In genomic region chr2:31415421-31415820, GRCh38 we compare ENCODE assay signal across 25 cellular contexts. TPM values are rescaled to one million over a fixed set of nuclear protein-coding genes. Genes with fewer than 3 reads are reported as not detected.
DNase-seq lines count a peak whose midpoint lies in the region; ATAC-seq and TF ChIP-seq lines count a peak whose summit lies in the region.
"Had no signal": no experiment of that assay in that cellular context is flagged by ENCODE, and none has a peak within 500 bp of the region (broad histone marks: within the 10 kb centered on the region; RNA-seq: fewer than 3 reads in every experiment).

No MANE protein-coding gene starts in this region.

- H3K27ac Mint-ChIP-seq in CD4-positive, alpha-beta memory T cell, result peak overlapping the region in 2 of 7 donors; percentile 38 to 83
- no peak overlapping the region for H3K27ac Mint-ChIP-seq in activated CD8-positive, alpha-beta T cell treated with anti-CD3 and anti-CD28 coated beads for 36 hours
- H3K27ac Mint-ChIP-seq: activated CD4-positive, alpha-beta T cell treated with anti-CD3 and anti-CD28 coated beads, Interleukin-2, amount 10 ng/mL, durations not matched to agents 24 days and 14 days; activated naive CD8-positive, alpha-beta T cell treated with anti-CD3 and anti-CD28 coated beads, Interleukin-2, amount 50 U/mL, for 24 hours; nephron progenitor cell; stimulated activated naive CD8-positive, alpha-beta T cell treated with anti-CD3 and anti-CD28 coated beads, Interleukin-15, Interleukin-2, amounts not matched to agents 100 ng/mL and 50 ng/mL, for 24 hours had no signal

- no peak for TF ChIP-seq EP300 in esophagus muscularis mucosa (IDR thresholded peaks at IDR 0.05)

- peaks cover 6 to 8% of the 10 kb centered on the region in 2 donors for H3K36me3 Mint-ChIP-seq in CD4-positive, alpha-beta memory T cell
- H3K36me3 Mint-ChIP-seq in activated CD8-positive, alpha-beta T cell treated with anti-CD3 and anti-CD28 coated beads for 36 hours (ENCODE audit: low read depth), result no peaks in the 10 kb centered on the region
- H3K36me3 Mint-ChIP-seq: brain had no signal

- H3K9ac ChIP-seq in MM.1S (ENCODE audit: low read length), result no peak overlapping the region

- 65% methylated on average over 2 of the region's 2 CpGs for WGBS in esophagus muscularis mucosa

- ATAC-seq in left colon, result no peak
- ATAC-seq in activated CD8-positive, alpha-beta T cell treated with anti-CD3 and anti-CD28 coated beads for 36 hours, result no peak
- ATAC-seq: gastroesophageal sphincter had no signal

- H3K4me3 ChIP-seq in CD4-positive, alpha-beta memory T cell (ENCODE audit: low read length in 2 of 2), result no peak overlapping the region
- H3K4me3 ChIP-seq in MM.1S (ENCODE audit: low read length) (no peak overlapping the region), esophagus muscularis mucosa (no peak overlapping the region), osteoblast (ENCODE audit: insufficient read depth, low read length) (no peak overlapping the region)
- H3K4me3 ChIP-seq: gastroesophageal sphincter, left ventricle myocardium inferior, tibial nerve had no signal

- H3K27ac ChIP-seq in CD4-positive, alpha-beta memory T cell (ENCODE audit: low read depth, low read length), result no peak overlapping the region
- H3K27ac ChIP-seq in MM.1S (ENCODE audit: low read length), result no peak overlapping the region
- H3K27ac ChIP-seq in esophagus muscularis mucosa (replicated peaks in 1 of 4), result no peak overlapping the region
- peak overlapping the region; percentile 7 for H3K27ac ChIP-seq in osteoblast (ENCODE audit: low read depth, low read length)
- H3K27ac ChIP-seq: gastroesophageal sphincter, left ventricle myocardium inferior, tibial nerve had no signal

- TF ChIP-seq POLR2A in esophagus muscularis mucosa (IDR thresholded peaks at IDR 0.05; ENCODE audit: low read depth) (no peak), erythroblast (IDR thresholded peaks at IDR 0.05; ENCODE audit: low read length) (no peak)

- no peaks in the 10 kb centered on the region for H3K79me2 ChIP-seq in MM.1S (ENCODE audit: low read length)
- H3K79me2 ChIP-seq in osteoblast (ENCODE audit: insufficient read depth, low read length), result no peaks in the 10 kb centered on the region

- no peaks in the 10 kb centered on the region for H3F3A ChIP-seq in MM.1S (ENCODE audit: insufficient read depth, low read length)

- peaks cover 0 to 31% (median 18%) of the 10 kb centered on the region in 8 donors for H3K9me3 Mint-ChIP-seq in CD4-positive, alpha-beta memory T cell
- H3K9me3 Mint-ChIP-seq in activated CD8-positive, alpha-beta T cell treated with anti-CD3 and anti-CD28 coated beads for 36 hours, result peaks cover 10% of the 10 kb centered on the region

- POLR2A ChIA-PET in CD4-positive, alpha-beta memory T cell (lab: Charles Lee; ENCODE audit: partially characterized antibody), result no interaction called here
- POLR2A ChIA-PET in activated CD8-positive, alpha-beta T cell treated with anti-CD3 and anti-CD28 coated beads for 36 hours (lab: Charles Lee), result no interaction called here

- no peaks in the 10 kb centered on the region for H3K27me3 ChIP-seq in CD4-positive, alpha-beta memory T cell (ENCODE audit: insufficient read depth, low read length)
- no peaks in the 10 kb centered on the region for H3K27me3 ChIP-seq in MM.1S (replicated peaks; ENCODE audit: insufficient read depth, low read length)
- no peaks in the 10 kb centered on the region for H3K27me3 ChIP-seq in esophagus muscularis mucosa
- no peaks in the 10 kb centered on the region for H3K27me3 ChIP-seq in osteoblast (ENCODE audit: insufficient read depth, low read length)
- H3K27me3 ChIP-seq: tibial nerve had no signal

- H3K4me2 ChIP-seq in MM.1S (ENCODE audit: low read depth, low read length) (no peak overlapping the region), osteoblast (ENCODE audit: insufficient read depth, low read length) (peak overlapping the region; percentile 84)

- CTCF ChIA-PET in CD4-positive, alpha-beta memory T cell (lab: Charles Lee; ENCODE audit: partially characterized antibody), result interaction anchor here (1.4 kb wide), 1 partner anchor 109 kb away, joined by 4 read pairs; no protein-coding TSS in a partner anchor
- CTCF ChIA-PET in activated CD8-positive, alpha-beta T cell treated with anti-CD3 and anti-CD28 coated beads for 36 hours (lab: Charles Lee), result interaction anchor here (1.3 kb wide), 1 partner anchor 108 kb away, joined by 4 read pairs; no protein-coding TSS in a partner anchor

- H4K20me1 ChIP-seq in MM.1S (ENCODE audit: insufficient read depth, low read length), result no peaks in the 10 kb centered on the region
- no peaks in the 10 kb centered on the region for H4K20me1 ChIP-seq in osteoblast (ENCODE audit: insufficient read depth, low read length)

- no peak for DNase-seq in CD4-positive, alpha-beta memory T cell
- DNase-seq in MM.1S (no peak), esophagus muscularis mucosa (ENCODE audit: extremely low spot score) (peak; percentile 62), osteoblast (ENCODE audit: insufficient read length, low spot score, missing footprints) (no peak), left colon (no peak), DMS79 treated with DMSO at 0.1 percent for 48 hours (lab: John Stamatoyannopoulos, UW) (no peak), erythroblast (lab: John Stamatoyannopoulos, UW) (no peak)
- no peak for DNase-seq in activated CD8-positive, alpha-beta T cell treated with anti-CD3 and anti-CD28 coated beads for 36 hours
- DNase-seq: activated CD4-positive, alpha-beta T cell treated with anti-CD3 and anti-CD28 coated beads, Interleukin-2, amount 10 ng/mL, durations not matched to agents 24 days and 14 days; activated CD8-positive, alpha-beta memory T cell treated with anti-CD3 and anti-CD28 coated beads, Interleukin-2, amount 50 U/mL, for 48 hours; activated effector memory CD4-positive, alpha-beta T cell treated with anti-CD3 and anti-CD28 coated beads, Interleukin-2, amount 50 U/mL, for 16 hours; activated naive CD8-positive, alpha-beta T cell treated with anti-CD3 and anti-CD28 coated beads, Interleukin-2, amount 50 U/mL, for 24 hours; AML-193; left ventricle myocardium inferior; NCI-H1417 treated with DMSO at 0.1 percent for 48 hours; NCI-H2107; NCI-H526 treated with DMSO at 0.1 percent for 48 hours; nephron progenitor cell; Right ventricle myocardium superior; stimulated activated CD4-positive, alpha-beta T cell treated with anti-CD3 and anti-CD28 coated beads, Interleukin-4, amount 100 ng/mL, for 1 hour had no signal

- no peaks in the 10 kb centered on the region for H3K36me3 ChIP-seq in CD4-positive, alpha-beta memory T cell (ENCODE audit: insufficient read depth, low read length)
- H3K36me3 ChIP-seq in MM.1S (replicated peaks; ENCODE audit: insufficient read depth, low read length), result no peaks in the 10 kb centered on the region
- no peaks in the 10 kb centered on the region for H3K36me3 ChIP-seq in esophagus muscularis mucosa
- no peaks in the 10 kb centered on the region for H3K36me3 ChIP-seq in osteoblast (ENCODE audit: insufficient read depth, low read length)
- H3K36me3 ChIP-seq: gastroesophageal sphincter, left ventricle myocardium inferior, tibial nerve had no signal

- intact Hi-C loops in CD4-positive, alpha-beta memory T cell (cut with micrococcal nuclease), result no loop called here
- intact Hi-C loops in esophagus muscularis mucosa (cut with DNase I), result no loop called here
- intact Hi-C loops in left colon (cut with DNase I, micrococcal nuclease), result no loop called here
- intact Hi-C loops in activated CD8-positive, alpha-beta T cell treated with anti-CD3 and anti-CD28 coated beads for 36 hours (cut with micrococcal nuclease), result no loop called here

- TF ChIP-seq CTCF in MM.1S (IDR thresholded peaks at IDR 0.05; ENCODE audit: low read length) (no peak), esophagus muscularis mucosa (IDR thresholded peaks at IDR 0.05) (no peak), osteoblast (IDR thresholded peaks at IDR 0.05; ENCODE audit: extremely low read depth, low read depth, low read length) (no peak)
- TF ChIP-seq CTCF in activated CD8-positive, alpha-beta T cell treated with anti-CD3 and anti-CD28 coated beads for 36 hours (IDR thresholded peaks at IDR 0.05), result no peak

- H2AFZ ChIP-seq in MM.1S (ENCODE audit: low read length) (0 out of 2 replicates have a peak overlapping the region, but pooled peaks have one; percentile 55), osteoblast (ENCODE audit: low read length) (peak overlapping the region; percentile 87)

- peaks cover 9 to 29% (median 21%) of the 10 kb centered on the region in 4 donors for H3K4me1 Mint-ChIP-seq in CD4-positive, alpha-beta memory T cell
- H3K4me1 Mint-ChIP-seq in activated CD8-positive, alpha-beta T cell treated with anti-CD3 and anti-CD28 coated beads for 36 hours (ENCODE audit: low read depth), result peaks cover 8% of the 10 kb centered on the region
- H3K4me1 Mint-ChIP-seq: brain, nephron progenitor cell had no signal

- H3K27me3 Mint-ChIP-seq in CD4-positive, alpha-beta memory T cell, result peaks cover 0 to 1% of the 10 kb centered on the region in 2 donors
- peaks cover 4% of the 10 kb centered on the region for H3K27me3 Mint-ChIP-seq in activated CD8-positive, alpha-beta T cell treated with anti-CD3 and anti-CD28 coated beads for 36 hours
- H3K27me3 Mint-ChIP-seq: progenitor cell of endocrine pancreas had no signal

- H3K4me1 ChIP-seq in CD4-positive, alpha-beta memory T cell (ENCODE audit: insufficient read depth, low read length), result peaks cover 10% of the 10 kb centered on the region
- peaks cover 11% of the 10 kb centered on the region for H3K4me1 ChIP-seq in MM.1S (ENCODE audit: low read length)
- H3K4me1 ChIP-seq in esophagus muscularis mucosa, result no peaks in the 10 kb centered on the region
- H3K4me1 ChIP-seq in osteoblast (ENCODE audit: insufficient read depth, low read length), result peaks cover 14% of the 10 kb centered on the region
- H3K4me1 ChIP-seq: gastroesophageal sphincter, tibial nerve had no signal

- peaks cover 0 to 9% of the 10 kb centered on the region in 2 donors for H3K9me3 ChIP-seq in CD4-positive, alpha-beta memory T cell (ENCODE audit: control insufficient read depth in 1 of 2, low read length in 2 of 2)
- no peaks in the 10 kb centered on the region for H3K9me3 ChIP-seq in MM.1S (replicated peaks; ENCODE audit: insufficient read depth, low read length)
- peaks cover 0 to 25% (median 17%) of the 10 kb centered on the region in 4 donors for H3K9me3 ChIP-seq in esophagus muscularis mucosa
- H3K9me3 ChIP-seq in osteoblast (ENCODE audit: low read depth, low read length), result no peaks in the 10 kb centered on the region

- H3K4me3 Mint-ChIP-seq in CD4-positive, alpha-beta memory T cell, result peak overlapping the region in 5 of 8 donors; percentile 7 to 81 (median 60)
- H3K4me3 Mint-ChIP-seq in activated CD8-positive, alpha-beta T cell treated with anti-CD3 and anti-CD28 coated beads for 36 hours, result no peak overlapping the region
- H3K4me3 Mint-ChIP-seq: activated naive CD8-positive, alpha-beta T cell treated with anti-CD3 and anti-CD28 coated beads, Interleukin-2, amount 50 U/mL, for 24 hours; nephron progenitor cell; stimulated activated naive CD8-positive, alpha-beta T cell treated with anti-CD3 and anti-CD28 coated beads, Interleukin-15, Interleukin-2, amounts not matched to agents 100 ng/mL and 50 ng/mL, for 24 hours had no signal

- H3K9me2 ChIP-seq in MM.1S (replicated peaks; ENCODE audit: insufficient read depth, low read length), result no peaks in the 10 kb centered on the region

RNA-seq across cellular contexts. Expression of gene XDH, which starts 0.9 kb away (rescaled TPM):
- total RNA-seq in CD4-positive, alpha-beta memory T cell, result not detected
- not detected for polyA plus RNA-seq in CD4-positive, alpha-beta memory T cell
- under 1 TPM in 1 of 4 donors, not detected in 3; 0.17 TPM for total RNA-seq in esophagus muscularis mucosa
- total RNA-seq in osteoblast, result under 0.01 TPM in 2 replicates
- 10 to 100 TPM; 47.4 to 75.2 TPM for total RNA-seq in left colon
- total RNA-seq in activated CD8-positive, alpha-beta T cell treated with anti-CD3 and anti-CD28 coated beads for 36 hours, result under 1 TPM in 1 of 2 experiments, not detected in 1; 0.16 TPM
- total RNA-seq: activated CD4-positive, alpha-beta T cell treated with anti-CD3 and anti-CD28 coated beads, Interleukin-2, amount 10 ng/mL, durations not matched to agents 24 days and 14 days had no signal

Comparison
In these comparisons a context has a peak if more than half of its experiments do, and no peak if none do; other contexts are left out.
1. RNA of gene XDH, which starts 0.9 kb away (total RNA-seq): 47.4 to 75.2 TPM in left colon; 0.17 TPM in esophagus muscularis mucosa, 0.16 TPM in activated CD8-positive, alpha-beta T cell treated with anti-CD3 and anti-CD28 coated beads for 36 hours, not detected in CD4-positive, alpha-beta memory T cell and under 0.01 TPM in osteoblast; every median in the first group is over 10 times any median in the second.